Comparison of ENCODE assay signal across 17 cellular contexts in the genomic region with DNA sequence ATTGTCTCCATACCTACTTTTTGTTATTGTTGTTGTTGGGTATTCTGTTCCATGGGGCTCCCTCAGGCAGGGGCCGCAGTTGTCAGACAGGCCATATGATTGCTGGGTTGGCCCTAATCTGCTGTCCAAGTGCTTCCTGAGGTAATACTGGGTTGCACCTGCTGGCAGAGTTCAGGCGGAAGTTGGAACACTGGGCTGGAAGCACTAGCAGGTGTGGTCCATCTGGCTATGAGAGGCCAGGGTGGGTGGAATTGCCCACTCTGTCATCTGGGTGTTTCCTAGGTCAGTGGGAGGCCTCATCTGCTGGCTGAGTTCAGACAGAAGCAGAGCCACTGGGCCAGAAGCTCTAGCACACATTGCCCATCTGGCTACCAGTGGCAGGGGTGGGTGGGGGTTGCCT.
"Had no signal": no experiment of that assay in that cellular context is flagged by ENCODE, and none has a peak within 500 bp of the region (broad histone marks: within the 10 kb centered on the region; RNA-seq: fewer than 3 reads in every experiment).

No MANE protein-coding gene starts in this region.

- H3K27ac ChIP-seq: coronary artery, heart left ventricle, neutrophil, spleen, tibial artery, upper lobe of right lung had no signal

- H3K4me1 ChIP-seq: tibial artery, upper lobe of right lung had no signal

- H3K36me3 ChIP-seq: heart left ventricle, neutrophil, spleen, tibial artery, upper lobe of right lung had no signal

- ATAC-seq: esophagus mucosa; heart left ventricle; naive thymus-derived CD4-positive, alpha-beta T cell; sciatic nerve; stimulated activated memory B cell treated with anti-CD40 and anti-IgM and Interleukin-4, amounts not matched to agents 10 μg/mL and 1 μg/mL and 100 μg/mL, for 72 hours; upper lobe of right lung had no signal

- DNase-seq: effector CD8-positive, alpha-beta T cell; heart left ventricle; hippocampal formation; mesendoderm; naive thymus-derived CD4-positive, alpha-beta T cell; nephron progenitor cell; spleen; stimulated activated CD4-positive, alpha-beta T cell treated with anti-CD3 and anti-CD28 coated beads, Interleukin-15, amount 100 ng/mL, for 24 hours; stimulated activated CD4-positive, alpha-beta T cell treated with anti-CD3 and anti-CD28 coated beads, Interleukin-1b, Interleukin-23, amount 100 ng/mL, for 48 hours; stimulated activated CD4-positive, alpha-beta T cell treated with anti-CD3 and anti-CD28 coated beads, Interleukin-4, amount 100 ng/mL, for 24 hours; tibial artery; upper lobe of right lung had no signal

- H3K9me3 ChIP-seq: heart left ventricle, neutrophil, tibial artery, upper lobe of right lung had no signal

- H3K27me3 ChIP-seq: heart left ventricle, upper lobe of right lung had no signal

- H3K4me3 ChIP-seq: coronary artery, heart left ventricle, spleen, tibial artery, upper lobe of right lung had no signal
